In the genomic region with DNA sequence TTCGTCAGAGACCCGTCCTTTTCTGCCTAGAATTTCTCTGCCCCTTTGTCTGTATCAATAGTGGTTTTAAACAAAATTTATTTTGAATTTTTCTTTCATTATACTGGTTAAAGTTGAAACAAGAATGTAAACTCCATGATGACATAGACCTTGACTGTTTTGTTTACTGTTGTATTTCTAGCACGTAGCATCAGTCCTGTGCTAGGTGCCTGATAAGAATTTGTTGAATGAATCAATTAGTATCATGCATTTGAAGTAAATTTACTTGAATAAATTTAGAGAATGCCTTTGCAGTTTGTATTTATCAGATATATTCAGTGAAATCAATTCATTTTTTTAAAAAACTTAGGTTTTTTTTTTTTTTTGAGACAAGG, we compare ENCODE assay signal across 17 cellular contexts.
DNase-seq lines count a peak whose midpoint lies in the region; ATAC-seq and TF ChIP-seq lines count a peak whose summit lies in the region.
"Had no signal": no experiment of that assay in that cellular context is flagged by ENCODE, and none has a peak within 500 bp of the region (broad histone marks: within the 10 kb centered on the region; RNA-seq: fewer than 3 reads in every experiment).

No MANE protein-coding gene starts in this region.

- DNase-seq in CD8-positive, alpha-beta T cell = no peak
- DNase-seq in left lobe of liver (ENCODE audit: low spot score) (no peak), psoas muscle (no peak), H7 (no peak), MM.1S (no peak)
- DNase-seq in activated CD4-positive, alpha-beta T cell treated with anti-CD3 and anti-CD28 coated beads, Interleukin-2, amount 10 ng/mL, durations not matched to agents 24 days and 14 days = no peak
- DNase-seq: DMS79, NCI-H1436, NCI-H2029, NCI-H510A, NCI-H774, RPMI8226, SJCRH30 had no signal

- H3K4me3 Mint-ChIP-seq in CD8-positive, alpha-beta T cell = no peak overlapping the region
- H3K4me3 Mint-ChIP-seq in activated CD4-positive, alpha-beta T cell treated with anti-CD3 and anti-CD28 coated beads, Interleukin-2, amount 10 ng/mL, durations not matched to agents 24 days and 14 days = no peak overlapping the region
- H3K4me3 Mint-ChIP-seq: B cell; CD4-positive, alpha-beta T cell had no signal

- no peaks in the 10 kb centered on the region for H3K27me3 ChIP-seq in CD8-positive, alpha-beta T cell (ENCODE audit: insufficient read depth, low read length)
- H3K27me3 ChIP-seq in HUES48 (ENCODE audit: control insufficient read depth, insufficient read depth, low read length) = no peaks in the 10 kb centered on the region
- H3K27me3 ChIP-seq in psoas muscle (ENCODE audit: insufficient read depth in 3 of 3, low read length in 2 of 3) = no peaks in the 10 kb centered on the region
- no peaks in the 10 kb centered on the region for H3K27me3 ChIP-seq in H7 (ENCODE audit: control insufficient read depth, insufficient read depth, low read length)
- no peaks in the 10 kb centered on the region for H3K27me3 ChIP-seq in MM.1S (replicated peaks; ENCODE audit: insufficient read depth, low read length)
- H3K27me3 ChIP-seq: SJCRH30 had no signal

- no peaks in the 10 kb centered on the region for H3K27me3 Mint-ChIP-seq in CD8-positive, alpha-beta T cell (ENCODE audit: low read depth)
- H3K27me3 Mint-ChIP-seq in activated CD4-positive, alpha-beta T cell treated with anti-CD3 and anti-CD28 coated beads, Interleukin-2, amount 10 ng/mL, durations not matched to agents 24 days and 14 days = no peaks in the 10 kb centered on the region
- H3K27me3 Mint-ChIP-seq: B cell; CD4-positive, alpha-beta T cell had no signal

- no peak overlapping the region for H3K4me2 ChIP-seq in MM.1S (ENCODE audit: low read depth, low read length)

- no peak overlapping the region for H3K9ac ChIP-seq in HUES48 (ENCODE audit: low read depth, low read length)
- no peak overlapping the region for H3K9ac ChIP-seq in MM.1S (ENCODE audit: low read length)

- no peaks in the 10 kb centered on the region for H4K20me1 ChIP-seq in MM.1S (ENCODE audit: insufficient read depth, low read length)

- no peaks in the 10 kb centered on the region for H3K9me2 ChIP-seq in MM.1S (replicated peaks; ENCODE audit: insufficient read depth, low read length)

- no peaks in the 10 kb centered on the region for H3K9me3 ChIP-seq in CD8-positive, alpha-beta T cell (ENCODE audit: low read length)
- no peaks in the 10 kb centered on the region for H3K9me3 ChIP-seq in HUES48 (ENCODE audit: control insufficient read depth, insufficient read depth, low read length)
- no peaks in the 10 kb centered on the region for H3K9me3 ChIP-seq in psoas muscle
- no peaks in the 10 kb centered on the region for H3K9me3 ChIP-seq in MM.1S (replicated peaks; ENCODE audit: insufficient read depth, low read length)

- no peak for TF ChIP-seq CTCF in CD8-positive, alpha-beta T cell (IDR thresholded peaks at IDR 0.05)
- TF ChIP-seq CTCF in psoas muscle (IDR thresholded peaks at IDR 0.05) (no peak), MM.1S (IDR thresholded peaks at IDR 0.05; ENCODE audit: low read length) (no peak)

- H3K4me3 ChIP-seq in CD8-positive, alpha-beta T cell (ENCODE audit: low read depth, low read length) = no peak overlapping the region
- H3K4me3 ChIP-seq in HUES48 (ENCODE audit: low read depth, low read length) (no peak overlapping the region), psoas muscle (no peak overlapping the region), H7 (ENCODE audit: insufficient read depth, low read depth, low read length) (no peak overlapping the region), MM.1S (ENCODE audit: low read length) (no peak overlapping the region)
- H3K4me3 ChIP-seq: K562, SJCRH30 had no signal

- no peak overlapping the region for H3K27ac ChIP-seq in CD8-positive, alpha-beta T cell (ENCODE audit: low read depth, low read length)
- peak overlapping the region; percentile 54 for H3K27ac ChIP-seq in HUES48 (ENCODE audit: low read depth, low read length)
- H3K27ac ChIP-seq in psoas muscle = peak overlapping the region; percentile 52
- no peak overlapping the region for H3K27ac ChIP-seq in MM.1S (ENCODE audit: low read length)
- H3K27ac ChIP-seq: SJCRH30 had no signal

- no peak overlapping the region for H2AFZ ChIP-seq in MM.1S (ENCODE audit: low read length)

- intact Hi-C loops in CD8-positive, alpha-beta T cell (cut with DNase I, micrococcal nuclease) = loop anchor here in 1 of 2 experiments (5.0 kb wide), 1 partner anchor 57 kb away; no protein-coding TSS in a partner anchor
- intact Hi-C loops in psoas muscle (cut with DNase I) = loop anchor here in 1 of 2 donors (5.0 kb wide), 2 partner anchors 67 to 97 kb away; no protein-coding TSS in a partner anchor
- intact Hi-C loops in activated CD4-positive, alpha-beta T cell treated with anti-CD3 and anti-CD28 coated beads, Interleukin-2, amount 10 ng/mL, durations not matched to agents 24 days and 14 days (cut with micrococcal nuclease) = no loop called here

- H3K27ac Mint-ChIP-seq in CD8-positive, alpha-beta T cell = peak overlapping the region; percentile 23
- H3K27ac Mint-ChIP-seq in activated CD4-positive, alpha-beta T cell treated with anti-CD3 and anti-CD28 coated beads, Interleukin-2, amount 10 ng/mL, durations not matched to agents 24 days and 14 days = no peak overlapping the region

- H3K36me3 ChIP-seq in CD8-positive, alpha-beta T cell (ENCODE audit: insufficient read depth, low read length) = no peaks in the 10 kb centered on the region
- H3K36me3 ChIP-seq in HUES48 (ENCODE audit: control insufficient read depth, insufficient read depth, low read length) (0 out of 2 replicates have a peak, but pooled peaks cover 3% of the 10 kb centered on the region), psoas muscle (ENCODE audit: insufficient read depth in 1 of 2, low read depth in 1 of 2) (peaks cover 0 to 16% of the 10 kb centered on the region in 2 donors), H7 (replicated peaks; ENCODE audit: control insufficient read depth, insufficient read depth, low read length) (no peaks in the 10 kb centered on the region), MM.1S (replicated peaks; ENCODE audit: insufficient read depth, low read length) (no peaks in the 10 kb centered on the region)
- H3K36me3 ChIP-seq: SJCRH30 had no signal

- ATAC-seq in CD8-positive, alpha-beta T cell = no peak
- peak; percentile 28 for ATAC-seq in left lobe of liver
- no peak for ATAC-seq in psoas muscle

- POLR2A ChIA-PET in CD8-positive, alpha-beta T cell (lab: Charles Lee) = interaction anchor here (1.3 kb wide), 1 partner anchor 100 kb away, joined by 3 read pairs; no protein-coding TSS in a partner anchor

- CTCF ChIA-PET in CD8-positive, alpha-beta T cell (lab: Charles Lee) = interaction anchor here (0.6 to 2.2 kb wide), 8 partner anchors 10 to 109 kb away, joined by 3 to 10 read pairs (median 4); a partner anchor contains a TSS

- H3F3A ChIP-seq in MM.1S (ENCODE audit: insufficient read depth, low read length) = peaks cover 8% of the 10 kb centered on the region; the same call in 1 of the 2 replicates

- H3K36me3 Mint-ChIP-seq in CD8-positive, alpha-beta T cell = peaks cover 31% of the 10 kb centered on the region
- H3K36me3 Mint-ChIP-seq in activated CD4-positive, alpha-beta T cell treated with anti-CD3 and anti-CD28 coated beads, Interleukin-2, amount 10 ng/mL, durations not matched to agents 24 days and 14 days (ENCODE audit: low read depth) = peaks cover 27% of the 10 kb centered on the region

- H3K4me1 ChIP-seq in CD8-positive, alpha-beta T cell (ENCODE audit: insufficient read depth, low read length) = peaks cover 16% of the 10 kb centered on the region
- H3K4me1 ChIP-seq in HUES48 (ENCODE audit: control insufficient read depth, insufficient read depth, low read length) (peaks cover 14% of the 10 kb centered on the region), psoas muscle (peaks cover 34% of the 10 kb centered on the region), MM.1S (ENCODE audit: low read length) (peaks cover 10% of the 10 kb centered on the region)
- H3K4me1 ChIP-seq: SJCRH30 had no signal

- H3K79me2 ChIP-seq in MM.1S (ENCODE audit: low read length) = peaks cover 40% of the 10 kb centered on the region

- no peaks in the 10 kb centered on the region for H3K9me3 Mint-ChIP-seq in CD8-positive, alpha-beta T cell
- peaks cover 3% of the 10 kb centered on the region for H3K9me3 Mint-ChIP-seq in activated CD4-positive, alpha-beta T cell treated with anti-CD3 and anti-CD28 coated beads, Interleukin-2, amount 10 ng/mL, durations not matched to agents 24 days and 14 days
- H3K9me3 Mint-ChIP-seq: CD4-positive, alpha-beta T cell had no signal

- H3K4me1 Mint-ChIP-seq in CD8-positive, alpha-beta T cell (ENCODE audit: low read depth) = peaks cover 79% of the 10 kb centered on the region
- peaks cover 13% of the 10 kb centered on the region for H3K4me1 Mint-ChIP-seq in activated CD4-positive, alpha-beta T cell treated with anti-CD3 and anti-CD28 coated beads, Interleukin-2, amount 10 ng/mL, durations not matched to agents 24 days and 14 days

- WGBS in psoas muscle, 3 donors = 93 to 97% (median 95%) methylated on average over 3 of the region's 3 CpGs

Comparison
In these comparisons a context has a peak if more than half of its experiments do, and no peak if none do; other contexts are left out.
1. H3K27ac ChIP-seq: peak in HUES48 (single experiment) and psoas muscle (single experiment); none in CD8-positive, alpha-beta T cell (single experiment) and MM.1S (single experiment).